In the genomic region with DNA sequence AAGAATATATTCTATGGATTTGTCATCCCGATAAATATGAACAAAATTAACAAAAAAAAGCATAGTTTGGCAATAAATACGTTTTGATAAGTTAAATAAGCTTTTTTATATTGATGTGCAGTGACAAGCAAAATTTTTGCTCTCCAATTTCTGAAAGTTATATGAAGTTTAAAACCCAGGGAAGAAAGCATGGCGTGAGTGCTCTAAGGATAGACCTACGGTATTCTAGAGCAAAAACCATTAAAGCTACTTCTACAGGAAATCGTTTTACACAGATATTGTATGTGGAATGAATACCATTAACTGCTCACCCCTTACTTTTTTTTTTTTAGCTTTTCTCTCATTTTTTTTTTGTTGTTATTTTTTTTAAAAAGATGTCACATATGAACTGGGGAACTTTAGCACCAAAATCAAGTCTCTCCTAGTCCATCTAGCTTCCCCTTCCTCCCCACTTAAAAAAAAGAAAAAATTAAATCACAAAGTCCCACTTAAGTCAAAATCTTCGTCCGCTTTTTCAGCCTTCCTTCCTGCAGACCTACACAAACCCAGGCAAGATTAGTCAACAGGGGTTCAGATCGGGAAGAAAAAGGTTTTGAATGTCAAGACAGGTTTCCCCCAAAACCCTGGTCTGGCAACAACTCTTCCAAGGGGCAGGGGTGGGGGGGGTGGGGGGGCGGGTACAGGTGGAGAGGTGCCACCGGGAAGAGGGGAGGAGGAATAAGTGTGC, we compare ENCODE assay signal across 8 cellular contexts. TPM values are rescaled to one million over a fixed set of nuclear protein-coding genes. Genes with fewer than 3 reads are reported as not detected.
DNase-seq lines count a peak whose midpoint lies in the region; ATAC-seq and TF ChIP-seq lines count a peak whose summit lies in the region.

No MANE protein-coding gene starts in this region.

- H3K4me1 Mint-ChIP-seq in activated naive CD4-positive, alpha-beta T cell treated with anti-CD3 and anti-CD28 coated beads for 36 hours (ENCODE audit: low read depth) = peaks cover 57% of the 10 kb centered on the region
- H3K4me1 Mint-ChIP-seq in brain = peaks cover 76% of the 10 kb centered on the region
- H3K4me1 Mint-ChIP-seq in type B pancreatic cell (ENCODE audit: unreplicated experiment) = peaks cover 38% of the 10 kb centered on the region

- intact Hi-C loops in activated naive CD4-positive, alpha-beta T cell treated with anti-CD3 and anti-CD28 coated beads for 36 hours (cut with micrococcal nuclease) = loop anchor here (1.0 to 10.0 kb wide), 9 partner anchors 73 to 537 kb away; no protein-coding TSS in a partner anchor

- H3K4me1 ChIP-seq in mesenchymal stem cell (ENCODE audit: control insufficient read depth, insufficient read depth, low read depth, low read length) = peaks cover 36% of the 10 kb centered on the region

- 69% methylated on average over 7 of the region's 10 CpGs for WGBS in mesenchymal stem cell

- no peak overlapping the region for H2AK5ac ChIP-seq in mesenchymal stem cell (ENCODE audit: low read length, severe bottlenecking)

- no peak overlapping the region for H4K91ac ChIP-seq in mesenchymal stem cell (ENCODE audit: low read length)

- no peaks in the 10 kb centered on the region for H3K27me3 ChIP-seq in mesenchymal stem cell (ENCODE audit: control insufficient read depth in 1 of 2, insufficient read depth in 1 of 2, low read length in 2 of 2)

- H3K4ac ChIP-seq in mesenchymal stem cell (ENCODE audit: low read depth in 1 of 2, low read length in 2 of 2) = no peak overlapping the region

- no peaks in the 10 kb centered on the region for H3K27me3 Mint-ChIP-seq in activated naive CD4-positive, alpha-beta T cell treated with anti-CD3 and anti-CD28 coated beads for 36 hours (ENCODE audit: low read depth)
- peaks cover 40% of the 10 kb centered on the region for H3K27me3 Mint-ChIP-seq in brain
- H3K27me3 Mint-ChIP-seq in type B pancreatic cell = peaks cover 44% of the 10 kb centered on the region

- H3K79me1 ChIP-seq in mesenchymal stem cell (replicated peaks; ENCODE audit: low read length, poor library complexity, severe bottlenecking) = no peaks in the 10 kb centered on the region

- H3K27ac Mint-ChIP-seq in activated naive CD4-positive, alpha-beta T cell treated with anti-CD3 and anti-CD28 coated beads for 36 hours = peak overlapping the region; percentile 100
- H3K27ac Mint-ChIP-seq in brain = peak overlapping the region; percentile 14 to 100 (median 97)
- H3K27ac Mint-ChIP-seq in type B pancreatic cell = peak overlapping the region; percentile 99

- peak overlapping the region; percentile 90 for H3K4me3 Mint-ChIP-seq in activated naive CD4-positive, alpha-beta T cell treated with anti-CD3 and anti-CD28 coated beads for 36 hours
- H3K4me3 Mint-ChIP-seq in brain (peak overlapping the region; percentile 87 to 96 (median 93)), type B pancreatic cell (peak overlapping the region; percentile 96)

- no peak overlapping the region for H3K18ac ChIP-seq in mesenchymal stem cell (ENCODE audit: low read depth in 1 of 2, low read length in 2 of 2)

- no peak overlapping the region for H2BK120ac ChIP-seq in mesenchymal stem cell (ENCODE audit: low read depth, low read length)

- H4K8ac ChIP-seq in mesenchymal stem cell (ENCODE audit: low read length) = no peak overlapping the region

- peaks cover 37 to 53% of the 10 kb centered on the region in 2 experiments for H3K36me3 ChIP-seq in mesenchymal stem cell (ENCODE audit: control insufficient read depth in 1 of 2, insufficient read depth in 2 of 2, low read depth in 1 of 2, low read length in 2 of 2)

- DNase-seq in activated naive CD4-positive, alpha-beta T cell treated with anti-CD3 and anti-CD28 coated beads for 36 hours = no peak
- DNase-seq in activated naive CD4-positive, alpha-beta T cell treated with Interleukin-2 at 50 U/mL for 16 hours = no peak
- peak; percentile 35 for DNase-seq in mesenchymal stem cell
- DNase-seq in type B pancreatic cell (ENCODE audit: extremely low spot score, unreplicated experiment) = no peak
- no peak for DNase-seq in hypothalamus (lab: John Stamatoyannopoulos, UW)
- DNase-seq in NCI-H526 (lab: John Stamatoyannopoulos, UW) = no peak

- H3K23ac ChIP-seq in mesenchymal stem cell (ENCODE audit: low read length in 2 of 2) = no peak overlapping the region

- ATAC-seq in HG02798 (IDR thresholded peaks at IDR 0.05; ENCODE audit: poor library complexity, unreplicated experiment) = no peak

- H2BK5ac ChIP-seq in mesenchymal stem cell (ENCODE audit: low read depth, low read length, poor library complexity, severe bottlenecking) = no peak overlapping the region

- peak overlapping the region; percentile 97 for H3K27ac ChIP-seq in mesenchymal stem cell (ENCODE audit: low read length, poor library complexity, severe bottlenecking)

- H3K4me2 ChIP-seq in mesenchymal stem cell (ENCODE audit: low read length, poor library complexity, severe bottlenecking) = peak overlapping the region; percentile 65

- H2AFZ ChIP-seq in mesenchymal stem cell (ENCODE audit: low read depth, low read length) = no peak overlapping the region

- H3K9me3 Mint-ChIP-seq in activated naive CD4-positive, alpha-beta T cell treated with anti-CD3 and anti-CD28 coated beads for 36 hours = no peaks in the 10 kb centered on the region
- H3K9me3 Mint-ChIP-seq in brain = peaks cover 0 to 23% (median 7%) of the 10 kb centered on the region in 5 experiments
- H3K9me3 Mint-ChIP-seq in type B pancreatic cell = peaks cover 3% of the 10 kb centered on the region

- H3K36me3 Mint-ChIP-seq in activated naive CD4-positive, alpha-beta T cell treated with anti-CD3 and anti-CD28 coated beads for 36 hours (ENCODE audit: low read depth) = peaks cover 54% of the 10 kb centered on the region
- H3K36me3 Mint-ChIP-seq in brain (peaks cover 64% of the 10 kb centered on the region), type B pancreatic cell (peaks cover 59% of the 10 kb centered on the region)

- H2BK12ac ChIP-seq in mesenchymal stem cell (ENCODE audit: low read length in 2 of 2) = no peak overlapping the region

- peak overlapping the region; percentile 100 for H3K9ac ChIP-seq in mesenchymal stem cell (ENCODE audit: low read length)

- H3K14ac ChIP-seq in mesenchymal stem cell (ENCODE audit: low read length in 2 of 2) = no peak overlapping the region

- no peak for TF ChIP-seq CTCF in brain (conservative IDR thresholded peaks at IDR 0.05)
- peak; percentile 7 for TF ChIP-seq CTCF in type B pancreatic cell (conservative IDR thresholded peaks at IDR 0.05)

- no peaks in the 10 kb centered on the region for H3K9me3 ChIP-seq in mesenchymal stem cell (ENCODE audit: control insufficient read depth, low read length)

- CTCF ChIA-PET in activated naive CD4-positive, alpha-beta T cell treated with anti-CD3 and anti-CD28 coated beads for 36 hours (lab: Charles Lee) = interaction anchor here (0.5 to 16.7 kb wide), 29 partner anchors 7 to 970 kb away, joined by 3 to 270 read pairs (median 4); no protein-coding TSS in a partner anchor

- H3K4me3 ChIP-seq in mesenchymal stem cell (ENCODE audit: insufficient read depth in 1 of 2, low read depth in 1 of 2, low read length in 2 of 2) = peak overlapping the region in 1 of 2 experiments; percentile 99

- no peak overlapping the region for H2BK15ac ChIP-seq in mesenchymal stem cell (ENCODE audit: low read depth, poor library complexity, severe bottlenecking)

RNA-seq across cellular contexts. Expression of gene ZFP36L1, which starts 4.4 kb away (rescaled TPM):
- total RNA-seq in activated naive CD4-positive, alpha-beta T cell treated with anti-CD3 and anti-CD28 coated beads for 36 hours = 10 to 100 TPM; 76.8 to 85.1 TPM
- 104 TPM for polyA plus RNA-seq in brain (ENCODE audit: insufficient read depth, low read depth, low replicate concordance)
- polyA plus RNA-seq in mesenchymal stem cell (2013, experiment 1 of 2) = 407 TPM
- polyA plus RNA-seq in mesenchymal stem cell (2013, experiment 2 of 2) = 408 TPM
- total RNA-seq in type B pancreatic cell (ENCODE audit: low replicate concordance) = 457 and 564 TPM in 2 replicates
